Comparison of ENCODE assay signal across 26 cellular contexts in genomic region chr6:4987427-4987826, GRCh38.
"Had no signal": no experiment of that assay in that cellular context is flagged by ENCODE, and none has a peak within 500 bp of the region (broad histone marks: within the 10 kb centered on the region; RNA-seq: fewer than 3 reads in every experiment).

No MANE protein-coding gene starts in this region.

- FAIRE-seq: HTR-8/SVneo had no signal

- H3K36me3 ChIP-seq: MG63 had no signal

- H3K4me2 ChIP-seq: SK-N-SH had no signal

- H3K27me3 ChIP-seq: MG63 had no signal

- H3K27ac ChIP-seq: HL-60, RWPE1 had no signal

- H3K9me2 ChIP-seq: SK-N-SH had no signal

- H3K4me3 ChIP-seq: MG63 had no signal

- H3K9me3 ChIP-seq: MG63, SK-N-SH had no signal

- DNase-seq: Karpas-422; KG1; MG63; NCI-H1092; NCI-H1105 treated with DMSO at 0.1 percent for 48 hours; NCI-H1417 treated with DMSO at 0.1 percent for 48 hours; NCI-H146; NCI-H1694 treated with DMSO at 0.1 percent for 48 hours; NCI-H1930; NCI-H2081; NCI-H2107; NCI-H226; NCI-H446; NCI-H510A; NCI-H524 treated with DMSO at 0.1 percent for 48 hours; NCI-H69; NCI-H774; NK-92 treated with Interleukin-12 subunit alpha and Interleukin-12 subunit beta, amount 100 ng/mL, for 24 hours; PC-3; SHP77; SK-N-SH; SW 1271 had no signal

- ATAC-seq: Panc1, PC-3 had no signal

- H3K9ac ChIP-seq: SK-N-SH had no signal
